Comparison of ENCODE assay signal across 23 cellular contexts in genomic region chr1:101101362-101101761, GRCh38.
A peak's percentile ranks its signal among the peaks of the same experiment; 100 is the strongest.
DNase-seq lines count a peak whose midpoint lies in the region; ATAC-seq, FAIRE-seq and TF ChIP-seq lines count a peak whose summit lies in the region.
"Had no signal": no experiment of that assay in that cellular context is flagged by ENCODE, and none has a peak within 500 bp of the region (broad histone marks: within the 10 kb centered on the region; RNA-seq: fewer than 3 reads in every experiment).

No MANE protein-coding gene starts in this region.

- H3K9me2 ChIP-seq in PC-3 (replicated peaks; ENCODE audit: low read length) = no peaks in the 10 kb centered on the region

- H3K36me3 Mint-ChIP-seq in stimulated activated memory B cell treated with anti-CD40 and anti-IgM and Interleukin-4, amounts not matched to agents 10 μg/mL and 1 μg/mL and 100 μg/mL, for 72 hours = no peaks in the 10 kb centered on the region
- H3K36me3 Mint-ChIP-seq: T-cell had no signal

- H3K18ac ChIP-seq in H1 (ENCODE audit: extremely low read depth, low read length) = no peak overlapping the region

- no peak overlapping the region for H3K23ac ChIP-seq in H1 (ENCODE audit: insufficient read length)

- H4K8ac ChIP-seq in H1 (ENCODE audit: extremely low read depth, insufficient read depth, low read length) = no peak overlapping the region

- intact Hi-C loops in PC-3 (cut with micrococcal nuclease) = no loop called here

- H2BK20ac ChIP-seq in H1 (ENCODE audit: low read length) = no peak overlapping the region

- TF ChIP-seq POLR2A in H1 (IDR thresholded peaks at IDR 0.05; ENCODE audit: control extremely low read depth in 1 of 2, low read depth in 2 of 2, low read length in 2 of 2) = no peak

- H3K27me3 ChIP-seq in PC-3 (ENCODE audit: low read length) (no peaks in the 10 kb centered on the region), H1 (replicated peaks in 1 of 4; ENCODE audit: control insufficient read depth in 3 of 4, extremely low read depth in 1 of 4, insufficient read depth in 3 of 4, low read length in 3 of 4) (no peaks in the 10 kb centered on the region)
- H3K27me3 ChIP-seq: BE2C, brain microvascular endothelial cell, dorsolateral prefrontal cortex, gastroesophageal sphincter had no signal

- H3K9ac ChIP-seq in PC-3 (ENCODE audit: low read length) = no peak overlapping the region
- no peak overlapping the region for H3K9ac ChIP-seq in H1 (replicated peaks in 1 of 4; ENCODE audit: extremely low read depth in 1 of 4, low read depth in 3 of 4, low read length in 3 of 4)

- no peak overlapping the region for H4K91ac ChIP-seq in H1 (replicated peaks; ENCODE audit: insufficient read length, low read length)

- H3K56ac ChIP-seq in H1 (replicated peaks; ENCODE audit: insufficient read length, low read depth, low read length) = no peak overlapping the region

- H2BK5ac ChIP-seq in H1 (ENCODE audit: low read depth, low read length) = no peak overlapping the region

- H3K4me2 ChIP-seq in PC-3 (ENCODE audit: low read length) = no peak overlapping the region
- H3K4me2 ChIP-seq in H1 (ENCODE audit: insufficient read depth in 1 of 2, low read depth in 2 of 2, low read length in 2 of 2) = no peak overlapping the region

- no TSS peak for BruUV-seq in PC-3 (replicated peaks; lab: Mats Ljungman, UMichigan)

- peak; percentile 1 for DNase-seq in SKM-1 treated with dmso at 0.1 percent for 144 hours (lab: John Stamatoyannopoulos, UW; ENCODE audit: unreplicated experiment)
- no peak for DNase-seq in SKM-1 (lab: John Stamatoyannopoulos, UW; ENCODE audit: unreplicated experiment)
- DNase-seq in PC-3 = peak; percentile 23
- no peak for DNase-seq in H1 (ENCODE audit: low read depth in 1 of 2, low spot score in 2 of 2)
- DNase-seq in stimulated activated CD4-positive, alpha-beta T cell treated with anti-CD3 and anti-CD28 coated beads, Interleukin-4, amount 100 ng/mL, for 1 hour = no peak
- DNase-seq in activated CD4-positive, alpha-beta T cell treated with anti-CD3 and anti-CD28 coated beads, Interleukin-2, amount 50 U/mL, for 4 hours = no peak
- no peak for DNase-seq in cerebellum (ENCODE audit: low spot score)
- DNase-seq: 8988T; activated CD4-positive, alpha-beta T cell treated with anti-CD3 and anti-CD28 coated beads for 36 hours; BE2C; brain microvascular endothelial cell; dorsolateral prefrontal cortex; Karpas-422; kidney; lower lobe of right lung; NCI-H1105; NCI-H510A; T-cell had no signal

- H3K79me1 ChIP-seq in H1 (ENCODE audit: low read depth, low read length) = no peaks in the 10 kb centered on the region

- no peak overlapping the region for H2AFZ ChIP-seq in PC-3 (ENCODE audit: low read length)
- H2AFZ ChIP-seq in H1 (ENCODE audit: low read length) = no peak overlapping the region

- H3K79me2 ChIP-seq in PC-3 (ENCODE audit: low read length) (no peaks in the 10 kb centered on the region), H1 (ENCODE audit: control insufficient read depth in 1 of 2, insufficient read depth in 2 of 2, low read length in 2 of 2) (no peaks in the 10 kb centered on the region)

- peaks cover 17% of the 10 kb centered on the region for H3K4me1 Mint-ChIP-seq in stimulated activated memory B cell treated with anti-CD40 and anti-IgM and Interleukin-4, amounts not matched to agents 10 μg/mL and 1 μg/mL and 100 μg/mL, for 72 hours
- H3K4me1 Mint-ChIP-seq: activated CD4-positive, alpha-beta T cell treated with anti-CD3 and anti-CD28 coated beads for 36 hours had no signal

- CTCF ChIA-PET in PC-3 (lab: Charles Lee) = no interaction called here
- CTCF ChIA-PET in H1 (lab: Charles Lee; ENCODE audit: partially characterized antibody) = no interaction called here

- H3K27ac ChIP-seq in PC-3 (ENCODE audit: low read length) (no peak overlapping the region), H1 (ENCODE audit: low read depth, low read length) (no peak overlapping the region)
- H3K27ac ChIP-seq: brain microvascular endothelial cell, dorsolateral prefrontal cortex, gastroesophageal sphincter, lower lobe of right lung had no signal

- no peak overlapping the region for H4K5ac ChIP-seq in H1 (ENCODE audit: insufficient read length, low read depth, low read length)

- no peaks in the 10 kb centered on the region for H4K20me1 ChIP-seq in PC-3 (ENCODE audit: low read length)
- H4K20me1 ChIP-seq in H1 (replicated peaks in 1 of 2; ENCODE audit: control insufficient read depth in 1 of 2, insufficient read depth in 2 of 2, low read length in 2 of 2) = no peaks in the 10 kb centered on the region

- no peak overlapping the region for H3K4me3 Mint-ChIP-seq in stimulated activated memory B cell treated with anti-CD40 and anti-IgM and Interleukin-4, amounts not matched to agents 10 μg/mL and 1 μg/mL and 100 μg/mL, for 72 hours
- H3K4me3 Mint-ChIP-seq: activated CD4-positive, alpha-beta T cell treated with anti-CD3 and anti-CD28 coated beads for 36 hours; activated naive CD8-positive, alpha-beta T cell; activated T-helper 1 cell treated with anti-CD3 and anti-CD28 coated beads, Interleukin-12 subunit alpha, Interleukin-12 subunit beta, Interleukin-2, Interleukin-4 antibody, amounts not matched to agents 30 ng/mL and 10 ng/mL and 1 ng/mL, durations not matched to agents 14 hours and 24 hours and 36 hours; T-cell had no signal

- TF ChIP-seq RAD21 in H1 (IDR thresholded peaks at IDR 0.05 in 1 of 2, conservative IDR thresholded peaks at IDR 0.05 in 1 of 2; ENCODE audit: low read depth in 2 of 2, low read length in 2 of 2) = no peak

- no peak overlapping the region for H3K4me3 ChIP-seq in PC-3 (ENCODE audit: low read length)
- no peak overlapping the region for H3K4me3 ChIP-seq in H1 (ENCODE audit: extremely low read depth in 1 of 4, insufficient read depth in 2 of 4, low read depth in 3 of 4, low read length in 4 of 4)
- H3K4me3 ChIP-seq: dorsolateral prefrontal cortex, gastroesophageal sphincter, lower lobe of right lung had no signal

- H3K36me3 ChIP-seq in PC-3 (ENCODE audit: low read depth, low read length) (no peaks in the 10 kb centered on the region), H1 (ENCODE audit: control insufficient read depth in 2 of 4, insufficient read depth in 4 of 4, low read length in 3 of 4) (no peaks in the 10 kb centered on the region)
- H3K36me3 ChIP-seq: BE2C, brain microvascular endothelial cell, gastroesophageal sphincter, lower lobe of right lung had no signal

- no peak overlapping the region for H3K4ac ChIP-seq in H1 (replicated peaks; ENCODE audit: insufficient read length, low read depth, low read length)

- TF ChIP-seq EP300 in H1 (IDR thresholded peaks at IDR 0.05; ENCODE audit: borderline replicate concordance in 1 of 2, low read depth in 2 of 2, low read length in 2 of 2) = no peak

- no peaks in the 10 kb centered on the region for H3K23me2 ChIP-seq in H1 (ENCODE audit: low read depth, low read length)

- peak overlapping the region; percentile 46 for H3K27ac Mint-ChIP-seq in stimulated activated memory B cell treated with anti-CD40 and anti-IgM and Interleukin-4, amounts not matched to agents 10 μg/mL and 1 μg/mL and 100 μg/mL, for 72 hours
- H3K27ac Mint-ChIP-seq: activated CD4-positive, alpha-beta T cell treated with anti-CD3 and anti-CD28 coated beads for 36 hours; activated naive CD8-positive, alpha-beta T cell; activated T-helper 1 cell treated with anti-CD3 and anti-CD28 coated beads, Interleukin-12 subunit alpha, Interleukin-12 subunit beta, Interleukin-2, Interleukin-4 antibody, amounts not matched to agents 30 ng/mL and 10 ng/mL and 1 ng/mL, durations not matched to agents 14 hours and 24 hours and 36 hours; T-cell had no signal

- ATAC-seq in PC-3 = no peak
- ATAC-seq in stimulated activated memory B cell treated with anti-CD40 and anti-IgM and Interleukin-4, amounts not matched to agents 10 μg/mL and 1 μg/mL and 100 μg/mL, for 72 hours = no peak
- ATAC-seq: activated CD4-positive, alpha-beta T cell treated with anti-CD3 and anti-CD28 coated beads for 36 hours; gastroesophageal sphincter; lower lobe of right lung; T-cell had no signal

- no peaks in the 10 kb centered on the region for H3K27me3 Mint-ChIP-seq in stimulated activated memory B cell treated with anti-CD40 and anti-IgM and Interleukin-4, amounts not matched to agents 10 μg/mL and 1 μg/mL and 100 μg/mL, for 72 hours
- H3K27me3 Mint-ChIP-seq: activated CD4-positive, alpha-beta T cell treated with anti-CD3 and anti-CD28 coated beads for 36 hours; activated naive CD8-positive, alpha-beta T cell; T-cell had no signal

- no peak overlapping the region for H2BK15ac ChIP-seq in H1 (ENCODE audit: low read length)

- POLR2A ChIA-PET in PC-3 (lab: Charles Lee; ENCODE audit: unreplicated experiment) = no interaction called here
- POLR2A ChIA-PET in H1 (lab: Charles Lee; ENCODE audit: partially characterized antibody) = no interaction called here

- FAIRE-seq in H1 (lab: Jason Lieb, UNC) = no peak
- FAIRE-seq: G401.6, kidney had no signal

- TF ChIP-seq CTCF in PC-3 (conservative IDR thresholded peaks at IDR 0.05; ENCODE audit: low read depth, low read length) (no peak), H1 (IDR thresholded peaks at IDR 0.05; ENCODE audit: control extremely low read depth in 1 of 3, insufficient read depth in 1 of 3, low read depth in 1 of 3, low read length in 3 of 3) (no peak)

- no peak overlapping the region for H3K14ac ChIP-seq in H1 (ENCODE audit: insufficient read length)

- H3K9me3 ChIP-seq in PC-3 (ENCODE audit: low read length) (no peaks in the 10 kb centered on the region), H1 (ENCODE audit: insufficient read depth in 2 of 2, low read depth in 1 of 2, low read length in 1 of 2) (no peaks in the 10 kb centered on the region)
- H3K9me3 ChIP-seq: BE2C, gastroesophageal sphincter, lower lobe of right lung had no signal

- no peak overlapping the region for H2AK5ac ChIP-seq in H1 (ENCODE audit: low read depth, low read length)

- no peaks in the 10 kb centered on the region for H3K9me3 Mint-ChIP-seq in stimulated activated memory B cell treated with anti-CD40 and anti-IgM and Interleukin-4, amounts not matched to agents 10 μg/mL and 1 μg/mL and 100 μg/mL, for 72 hours
- H3K9me3 Mint-ChIP-seq: T-cell had no signal

- no peaks in the 10 kb centered on the region for H3F3A ChIP-seq in PC-3 (ENCODE audit: low read length, unreplicated experiment)

- H2BK120ac ChIP-seq in H1 (replicated peaks; ENCODE audit: low read depth, low read length) = no peak overlapping the region

- no peak overlapping the region for H2BK12ac ChIP-seq in H1 (ENCODE audit: low read depth, low read length)

- WGBS in H1 (ENCODE audit: extremely low coverage in 1 of 2, insufficient coverage in 1 of 2, insufficient read length in 1 of 2, insufficient replicate concordance in 2 of 2, low coverage in 1 of 2, low lambda C conversion rate in 2 of 2, missing lambda C conversion rate in 1 of 2), 2 experiments = 86% methylated on average over 2 of the region's 2 CpGs; no CpG with 5 or more reads in 1 of the 2 experiments

- H3K4me1 ChIP-seq in PC-3 (ENCODE audit: insufficient read depth, low read length) (0 out of 2 replicates have a peak, but pooled peaks cover 3% of the 10 kb centered on the region), H1 (replicated peaks in 1 of 4; ENCODE audit: control insufficient read depth in 3 of 4, insufficient read depth in 4 of 4, low read length in 3 of 4) (no peaks in the 10 kb centered on the region)
- H3K4me1 ChIP-seq: gastroesophageal sphincter had no signal

TF ChIP-seq in H1, 55 proteins besides CTCF, POLR2A, EP300 and RAD21:
- TF ChIP-seq JUND (IDR thresholded peaks at IDR 0.05; ENCODE audit: low read length) (no peak), CEBPB (IDR thresholded peaks at IDR 0.05; ENCODE audit: low read depth, low read length) (peak; percentile 97)

Comparison
In these comparisons a context has a peak if more than half of its experiments do, and no peak if none do; other contexts are left out.
1. DNase-seq: peak in SKM-1 treated with dmso at 0.1 percent for 144 hours (single experiment) and PC-3 (single experiment); none in SKM-1 (single experiment), H1 (0 of 2), stimulated activated CD4-positive, alpha-beta T cell treated with anti-CD3 and anti-CD28 coated beads, Interleukin-4, amount 100 ng/mL, for 1 hour (single experiment), activated CD4-positive, alpha-beta T cell treated with anti-CD3 and anti-CD28 coated beads, Interleukin-2, amount 50 U/mL, for 4 hours (0 of 2) and cerebellum (single experiment).